In the genomic region with DNA sequence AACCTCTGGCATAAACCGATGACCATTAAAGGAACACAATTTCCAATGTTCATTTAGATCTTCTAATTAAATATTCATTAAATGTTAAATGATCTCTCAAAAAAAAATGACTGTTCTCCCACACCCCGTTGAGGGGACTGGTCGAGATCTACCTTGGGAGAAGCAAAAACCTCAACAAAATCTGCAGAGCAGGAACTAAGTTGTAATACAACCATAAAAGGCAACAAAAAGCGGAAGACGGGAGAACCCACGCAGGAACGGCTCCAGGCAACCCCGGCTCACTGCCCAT, we compare ENCODE assay signal across 8 cellular contexts. TPM values are rescaled to one million over a fixed set of nuclear protein-coding genes. Genes with fewer than 3 reads are reported as not detected.
DNase-seq lines count a peak whose midpoint lies in the region; ATAC-seq and TF ChIP-seq lines count a peak whose summit lies in the region.

No MANE protein-coding gene starts in this region.

- H3K36me3 ChIP-seq in right lobe of liver (no peaks in the 10 kb centered on the region), thyroid gland (no peaks in the 10 kb centered on the region)

- H3K4me3 ChIP-seq in cardiac fibroblast (replicated peaks in 1 of 2; ENCODE audit: low read depth in 2 of 2, low read length in 2 of 2) = peak overlapping the region; percentile 68 to 75
- H3K4me3 ChIP-seq in right lobe of liver = peak overlapping the region; percentile 67 to 90 (median 69)
- peak overlapping the region; percentile 30 to 96 (median 75) for H3K4me3 ChIP-seq in thyroid gland (replicated peaks in 1 of 3)

- TF ChIP-seq CTCF in cardiac fibroblast (IDR thresholded peaks at IDR 0.05; ENCODE audit: low read depth, low read length) (no peak), right lobe of liver (IDR thresholded peaks at IDR 0.05) (no peak), thyroid gland (IDR thresholded peaks at IDR 0.05) (no peak)

- no peaks in the 10 kb centered on the region for H3K4me1 ChIP-seq in right lobe of liver
- H3K4me1 ChIP-seq in thyroid gland = peaks cover 6 to 11% of the 10 kb centered on the region in 2 donors

- intact Hi-C loops in right lobe of liver (cut with DNase I) = no loop called here
- intact Hi-C loops in thyroid gland (cut with DNase I) = no loop called here

- TF ChIP-seq POLR2A in right lobe of liver (IDR thresholded peaks at IDR 0.05) = no peak
- TF ChIP-seq POLR2A in thyroid gland (IDR thresholded peaks at IDR 0.05) = no peak

- 18% methylated on average over 8 of the region's 8 CpGs for WGBS in right lobe of liver (ENCODE audit: insufficient coverage, low coverage, low lambda C conversion rate, missing lambda C conversion rate)
- WGBS in thyroid gland, 2 donors = 16 to 21% methylated on average over 8 of the region's 8 CpGs

- H3K27ac ChIP-seq in right lobe of liver (peak overlapping the region; percentile 93 to 94 (median 93)), thyroid gland (peak overlapping the region; percentile 96 to 99 (median 98))

- H3K9me3 ChIP-seq in right lobe of liver (no peaks in the 10 kb centered on the region), thyroid gland (no peaks in the 10 kb centered on the region)

- H3K27me3 ChIP-seq in right lobe of liver (no peaks in the 10 kb centered on the region), thyroid gland (no peaks in the 10 kb centered on the region)

- peak; percentile 42 for ATAC-seq in HG02943 (IDR thresholded peaks at IDR 0.05; ENCODE audit: low read depth, unreplicated experiment)
- peak; percentile 34 to 63 (median 49) for ATAC-seq in right lobe of liver

- DNase-seq in stimulated activated CD4-positive, alpha-beta T cell treated with anti-CD3 and anti-CD28 coated beads, Interleukin-12 subunit alpha, Interleukin-12 subunit beta, amount 100 ng/mL, for 48 hours (ENCODE audit: low read depth in 2 of 3, low spot score in 1 of 3) = peak in 2 of 3 donors; percentile 52 to 57
- DNase-seq in stimulated activated CD4-positive, alpha-beta T cell treated with anti-CD3 and anti-CD28 coated beads, Interleukin-4, amount 100 ng/mL, for 4 hours = no peak
- peak; percentile 92 for DNase-seq in NOMO-1 (lab: John Stamatoyannopoulos, UW; ENCODE audit: unreplicated experiment in 2 of 2)
- peak; percentile 65 to 74 for DNase-seq in cardiac fibroblast (ENCODE audit: low read depth in 2 of 2)
- no peak for DNase-seq in right lobe of liver
- no peak for DNase-seq in thyroid gland
- no peak for DNase-seq in SHP77 (lab: John Stamatoyannopoulos, UW)

RNA-seq across cellular contexts. Expression of gene TERC, which starts 0.8 kb away (rescaled TPM):
- total RNA-seq in right lobe of liver = 100 to 1,000 TPM in 2 of 6 experiments, 1 to 10 TPM in 1, not detected in 3; 1.5 to 127 (median 119) TPM
- total RNA-seq in thyroid gland = 100 to 1,000 TPM in 3 of 4 donors, 10 to 100 TPM in 1; 83.6 to 291 (median 166) TPM

RNA-seq across cellular contexts. Expression of gene ACTRT3, which starts 5.3 kb away (rescaled TPM):
- total RNA-seq in right lobe of liver (1 to 10 TPM; 1.1 to 2.3 (median 1.6) TPM), thyroid gland (1 to 10 TPM; 2.0 to 3.3 (median 3.0) TPM)

RNA-seq across cellular contexts. Expression of gene MYNN, which starts 9.1 kb away (rescaled TPM):
- 1 to 10 TPM; 5.6 to 6.7 (median 5.9) TPM for total RNA-seq in right lobe of liver
- 10 to 100 TPM; 19.4 to 25.0 (median 21.3) TPM for total RNA-seq in thyroid gland

RNA-seq across cellular contexts. Expression of gene LRRIQ4, which starts 48.6 kb away (rescaled TPM):
- total RNA-seq in right lobe of liver (not detected), thyroid gland (under 1 TPM in 1 of 4 donors, not detected in 3; 0.29 TPM)

RNA-seq across cellular contexts. Expression of gene LRRC34, which starts 48.6 kb away (rescaled TPM):
- total RNA-seq in right lobe of liver = 1 to 10 TPM in 1 of 6 experiments, under 1 TPM in 4, not detected in 1; 0.06 to 1.9 (median 0.60) TPM
- total RNA-seq in thyroid gland = 1 to 10 TPM; 2.9 to 6.6 (median 5.1) TPM

Comparison
In these comparisons a context has a peak if more than half of its experiments do, and no peak if none do; other contexts are left out.
1. DNase-seq: peak in stimulated activated CD4-positive, alpha-beta T cell treated with anti-CD3 and anti-CD28 coated beads, Interleukin-12 subunit alpha, Interleukin-12 subunit beta, amount 100 ng/mL, for 48 hours (2 of 3), NOMO-1 (2 of 2) and cardiac fibroblast (2 of 2); none in stimulated activated CD4-positive, alpha-beta T cell treated with anti-CD3 and anti-CD28 coated beads, Interleukin-4, amount 100 ng/mL, for 4 hours (0 of 2), right lobe of liver (0 of 3), thyroid gland (0 of 2) and SHP77 (0 of 2).
2. Peak in every context shown above with its lines, with median percentiles within 50 percentile points of each other: H3K4me3 ChIP-seq.